10 cellular contexts compared by ENCODE assay signal in the genomic region with DNA sequence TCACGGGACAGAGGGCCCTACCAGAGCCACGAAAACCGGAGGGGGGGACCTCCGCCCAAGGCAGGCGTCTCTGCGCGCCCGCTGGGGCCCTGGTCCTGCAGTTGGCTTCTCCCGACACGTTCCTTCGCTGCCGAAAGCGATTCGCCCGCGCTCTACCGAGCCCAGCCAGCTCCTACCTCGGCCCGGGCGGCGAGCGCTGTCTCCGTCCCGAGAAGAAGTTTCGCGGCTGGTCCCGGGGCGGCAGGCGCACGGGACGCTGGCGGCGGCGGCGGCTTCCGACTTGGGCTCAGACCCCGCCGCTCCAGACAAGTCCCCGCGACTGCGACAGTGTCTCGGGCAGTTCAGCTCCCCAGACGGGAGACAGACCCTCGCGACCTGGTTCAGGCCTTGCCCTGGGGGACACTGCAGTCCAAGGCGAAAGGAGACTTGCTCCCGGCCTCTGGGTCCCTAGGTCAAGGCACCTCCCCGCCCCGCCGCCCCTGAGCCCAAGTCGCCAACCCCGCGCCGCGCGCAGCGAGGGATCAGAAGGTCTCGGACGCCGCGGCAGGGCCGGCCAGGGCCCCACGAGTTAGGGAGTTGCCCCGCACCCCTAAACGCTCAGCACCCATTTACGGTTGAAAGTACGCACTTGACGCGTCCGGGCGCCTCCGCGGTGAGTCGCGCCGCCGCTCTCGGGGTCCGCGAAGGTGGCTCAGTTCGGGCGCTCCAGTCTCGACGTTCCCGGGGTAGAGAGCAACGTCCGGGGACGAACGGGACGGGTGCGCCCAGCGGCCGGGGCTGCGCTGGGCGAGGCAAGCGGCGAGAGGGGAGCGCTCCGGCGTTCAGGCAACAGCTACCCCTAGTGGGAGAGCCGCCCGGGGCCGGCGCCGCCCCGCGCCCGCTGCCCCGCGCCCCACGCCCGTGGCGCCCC. TPM values are rescaled to one million over a fixed set of nuclear protein-coding genes. Genes with fewer than 3 reads are reported as not detected.
DNase-seq lines count a peak whose midpoint lies in the region; ATAC-seq and TF ChIP-seq lines count a peak whose summit lies in the region.
"Had no signal": no experiment of that assay in that cellular context is flagged by ENCODE, and none has a peak within 500 bp of the region (broad histone marks: within the 10 kb centered on the region; RNA-seq: fewer than 3 reads in every experiment).

No MANE protein-coding gene starts in this region.

- peak; percentile 77 for DNase-seq in Calu3
- no peak for DNase-seq in Peyer's patch
- DNase-seq in left ventricle myocardium superior: peak; percentile 64
- DNase-seq in immature natural killer cell: no peak
- no peak for DNase-seq in Kasumi-1 (lab: John Stamatoyannopoulos, UW)
- no peak for DNase-seq in stimulated activated CD4-positive, alpha-beta T cell treated with anti-CD3 and anti-CD28 coated beads, Interleukin-4, amount 100 ng/mL, for 4 hours
- DNase-seq: nucleus accumbens had no signal

- CTCF ChIA-PET in Calu3 (lab: Charles Lee): interaction anchor here (1.2 to 1.3 kb wide), 2 partner anchors 69 to 709 kb away, joined by 3 to 4 read pairs; no protein-coding TSS in a partner anchor

- H3K9ac ChIP-seq in parathyroid adenoma: no peak overlapping the region

- H3K4me3 ChIP-seq in Peyer's patch (peak overlapping the region; percentile 23 to 59 (median 39)), parathyroid adenoma (ENCODE audit: low read depth, low read length) (no peak overlapping the region)

- peak; percentile 91 for ATAC-seq in left ventricle myocardium superior
- no peak for ATAC-seq in HG03442 (IDR thresholded peaks at IDR 0.05; ENCODE audit: unreplicated experiment)

- H3K36me3 ChIP-seq in Peyer's patch: no peaks in the 10 kb centered on the region
- no peaks in the 10 kb centered on the region for H3K36me3 ChIP-seq in parathyroid adenoma (ENCODE audit: control insufficient read depth, insufficient read depth, low read length)

- H3K36me3 Mint-ChIP-seq in Calu3 (ENCODE audit: insufficient read depth, unreplicated experiment) (peaks cover 38% of the 10 kb centered on the region), immature natural killer cell (peaks cover 0 to 3% (median 0%) of the 10 kb centered on the region in 3 donors)

- TF ChIP-seq CTCF in Calu3 (IDR thresholded peaks at IDR 0.05; ENCODE audit: unreplicated experiment) (no peak), Peyer's patch (IDR thresholded peaks at IDR 0.05) (peak in 3 of 6 experiments; percentile 23 to 39 (median 39)), parathyroid adenoma (IDR thresholded peaks at IDR 0.05) (no peak)

- TF ChIP-seq POLR2A in Peyer's patch (IDR thresholded peaks at IDR 0.05): no peak

- H3K4me3 Mint-ChIP-seq in Calu3 (ENCODE audit: low read depth, unreplicated experiment) (peak overlapping the region; percentile 76), immature natural killer cell (no peak overlapping the region)
- H3K4me3 Mint-ChIP-seq: central memory CD8-positive, alpha-beta T cell had no signal

- intact Hi-C loops in Calu3 (cut with micrococcal nuclease; ENCODE audit: unreplicated experiment): loop anchor here (2.0 kb wide), 1 partner anchor 79 kb away; no protein-coding TSS in a partner anchor
- intact Hi-C loops in left ventricle myocardium superior (cut with micrococcal nuclease): no loop called here

- H3K27me3 ChIP-seq in Peyer's patch (peaks cover 0 to 32% of the 10 kb centered on the region in 2 donors), parathyroid adenoma (ENCODE audit: control insufficient read depth, insufficient read depth, low read length) (peaks cover 11% of the 10 kb centered on the region)

- BruUV-seq in Calu3 (replicated peaks; lab: Mats Ljungman, UMichigan): no TSS peak

- peaks cover 0 to 14% (median 6%) of the 10 kb centered on the region in 4 donors for H3K9me3 ChIP-seq in Peyer's patch
- H3K9me3 ChIP-seq in parathyroid adenoma (ENCODE audit: control insufficient read depth, low read length): no peaks in the 10 kb centered on the region

- peaks cover 29% of the 10 kb centered on the region for H3K27me3 Mint-ChIP-seq in Calu3 (ENCODE audit: unreplicated experiment)
- H3K27me3 Mint-ChIP-seq in immature natural killer cell (ENCODE audit: low read depth in 3 of 3): peaks cover 17 to 22% (median 18%) of the 10 kb centered on the region in 3 donors

- H3K9me3 Mint-ChIP-seq in Calu3 (ENCODE audit: low read depth, unreplicated experiment) (no peaks in the 10 kb centered on the region), immature natural killer cell (peaks cover 0 to 8% (median 4%) of the 10 kb centered on the region in 6 donors)
- H3K9me3 Mint-ChIP-seq: central memory CD8-positive, alpha-beta T cell had no signal

- H3K4me1 ChIP-seq in Peyer's patch (peaks cover 0 to 3% (median 0%) of the 10 kb centered on the region in 4 donors), parathyroid adenoma (no peaks in the 10 kb centered on the region)

- H3K27ac ChIP-seq in Peyer's patch (peak overlapping the region; percentile 25 to 57 (median 32)), parathyroid adenoma (no peak overlapping the region)

- H3K79me2 ChIP-seq in parathyroid adenoma: no peaks in the 10 kb centered on the region

- H3K4me2 ChIP-seq in parathyroid adenoma (ENCODE audit: low read length): peak overlapping the region; percentile 42

- H3K27ac Mint-ChIP-seq in Calu3 (ENCODE audit: unreplicated experiment) (no peak overlapping the region), immature natural killer cell (no peak overlapping the region)

- no peak overlapping the region for H2AFZ ChIP-seq in parathyroid adenoma

- H3K4me1 Mint-ChIP-seq in Calu3 (ENCODE audit: low read depth, unreplicated experiment): peaks cover 9% of the 10 kb centered on the region
- H3K4me1 Mint-ChIP-seq in immature natural killer cell: peaks cover 0 to 2% of the 10 kb centered on the region in 2 donors

RNA-seq across cellular contexts. Expression of a gene that starts 1.4 kb away (rescaled TPM):
- total RNA-seq in Calu3 (2022) (1.7 and 2.3 TPM in 2 replicates), Peyer's patch (1 to 10 TPM in 1 of 4 donors, under 1 TPM in 1, not detected in 2; 0.40 to 1.7 TPM), left ventricle myocardium superior (0.15 TPM)
- not detected for polyA plus RNA-seq in immature natural killer cell

Comparison
In these comparisons a context has a peak if more than half of its experiments do, and no peak if none do; other contexts are left out.
1. DNase-seq: peak in Calu3 (single experiment) and left ventricle myocardium superior (single experiment); none in Peyer's patch (0 of 3), immature natural killer cell (0 of 3), Kasumi-1 (0 of 2) and stimulated activated CD4-positive, alpha-beta T cell treated with anti-CD3 and anti-CD28 coated beads, Interleukin-4, amount 100 ng/mL, for 4 hours (0 of 2).